In the genomic region with DNA sequence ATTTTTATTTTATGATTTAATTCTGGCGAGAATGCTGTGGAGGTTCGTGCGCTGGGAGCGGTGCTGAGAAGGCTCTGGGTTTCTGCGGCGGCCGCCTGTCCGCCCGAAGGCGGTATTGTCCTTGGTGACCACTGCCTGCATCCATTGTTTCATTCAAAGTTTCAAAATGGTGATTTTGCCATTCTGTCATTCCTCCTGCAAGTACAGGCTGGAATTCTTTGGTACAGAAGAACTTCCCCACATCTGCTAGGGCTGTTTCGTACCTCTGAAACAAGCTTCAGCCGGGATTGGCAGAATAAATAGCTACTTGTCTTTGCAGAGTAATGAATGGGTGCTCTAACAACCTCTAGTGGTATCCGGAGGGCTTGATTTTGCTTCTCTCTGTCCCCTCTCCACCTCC, we compare ENCODE assay signal across 21 cellular contexts.
DNase-seq lines count a peak whose midpoint lies in the region; ATAC-seq and TF ChIP-seq lines count a peak whose summit lies in the region.
"Had no signal": no experiment of that assay in that cellular context is flagged by ENCODE, and none has a peak within 500 bp of the region (broad histone marks: within the 10 kb centered on the region; RNA-seq: fewer than 3 reads in every experiment).

No MANE protein-coding gene starts in this region.

- H3K36me3 Mint-ChIP-seq in CD4-positive, alpha-beta T cell (ENCODE audit: low read depth) = peaks cover 87% of the 10 kb centered on the region

- ATAC-seq in CD4-positive, alpha-beta T cell (ENCODE audit: poor library complexity) = no peak
- ATAC-seq in HG02981 (IDR thresholded peaks at IDR 0.05; ENCODE audit: unreplicated experiment) (no peak), GM18909 (IDR thresholded peaks at IDR 0.05; ENCODE audit: poor library complexity, unreplicated experiment) (no peak)
- ATAC-seq: activated CD4-positive, CD25-positive, alpha-beta regulatory T cell treated with anti-CD3 and anti-CD28 coated beads, Interleukin-2, amount 50 U/mL, for 24 hours; activated naive CD4-positive, alpha-beta T cell treated with anti-CD3 and anti-CD28 coated beads, Interleukin-2, amount 50 U/mL, for 72 hours had no signal

- POLR2A ChIA-PET in CD4-positive, alpha-beta T cell (lab: Charles Lee) = no interaction called here

- intact Hi-C loops in CD4-positive, alpha-beta T cell (cut with DNase I, micrococcal nuclease) = no loop called here
- intact Hi-C loops in breast epithelium (cut with DNase I; ENCODE audit: low total_unique reads) = no loop called here

- H3K4me3 ChIP-seq in brain microvascular endothelial cell (ENCODE audit: low read depth, low read length) (no peak overlapping the region), breast epithelium (no peak overlapping the region)
- H3K4me3 ChIP-seq: stomach had no signal

- H3K9me3 ChIP-seq in CD4-positive, alpha-beta T cell (ENCODE audit: control insufficient read depth, low read length) = peaks cover under 1% of the 10 kb centered on the region
- H3K9me3 ChIP-seq in breast epithelium = no peaks in the 10 kb centered on the region
- H3K9me3 ChIP-seq: Caco-2, stomach had no signal

- TF ChIP-seq POLR2A in breast epithelium (IDR thresholded peaks at IDR 0.05) = no peak

- peaks cover 9% of the 10 kb centered on the region for H3K4me1 Mint-ChIP-seq in CD4-positive, alpha-beta T cell (ENCODE audit: low read depth)

- H3K27me3 ChIP-seq in CD4-positive, alpha-beta T cell (ENCODE audit: control insufficient read depth, insufficient read depth, low read length) = no peaks in the 10 kb centered on the region
- H3K27me3 ChIP-seq in brain microvascular endothelial cell (replicated peaks) (no peaks in the 10 kb centered on the region), breast epithelium (no peaks in the 10 kb centered on the region)
- H3K27me3 ChIP-seq: stomach had no signal

- peak overlapping the region; percentile 71 for H3K27ac Mint-ChIP-seq in CD4-positive, alpha-beta T cell

- no peaks in the 10 kb centered on the region for H3K4me1 ChIP-seq in breast epithelium
- H3K4me1 ChIP-seq: Caco-2 had no signal

- DNase-seq in CD4-positive, alpha-beta T cell = no peak
- DNase-seq in brain microvascular endothelial cell = no peak
- peak; percentile 32 for DNase-seq in inferior parietal cortex (ENCODE audit: extremely low spot score)
- peak; percentile 27 for DNase-seq in putamen (ENCODE audit: low spot score)
- no peak for DNase-seq in breast epithelium (ENCODE audit: low spot score in 2 of 2)
- no peak for DNase-seq in germinal center (ENCODE audit: low spot score)
- DNase-seq: activated CD4-positive, alpha-beta T cell treated with anti-CD3 and anti-CD28 coated beads, Interleukin-2, amount 50 U/mL, for 48 hours; aorta; Caco-2; dermis blood vessel endothelial cell; DMS79; MM.1S; NCI-H1417 treated with DMSO at 0.1 percent for 48 hours; NCI-H446 treated with DMSO at 0.1 percent for 48 hours; stomach; trophoblast cell had no signal

- CTCF ChIA-PET in CD4-positive, alpha-beta T cell (lab: Charles Lee) = no interaction called here

- in situ Hi-C loops in brain microvascular endothelial cell (cut with HindIII; ENCODE audit: low pct_ligation_motif_present, low sequenced_read_pairs) = no loop called here

- H3K27ac ChIP-seq in CD4-positive, alpha-beta T cell (ENCODE audit: low read depth, low read length) = no peak overlapping the region
- H3K27ac ChIP-seq in brain microvascular endothelial cell = no peak overlapping the region
- no peak overlapping the region for H3K27ac ChIP-seq in breast epithelium
- H3K27ac ChIP-seq: KMS-11, stomach had no signal

- no peak for TF ChIP-seq CTCF in CD4-positive, alpha-beta T cell (IDR thresholded peaks at IDR 0.05)
- peak; percentile 24 for TF ChIP-seq CTCF in brain microvascular endothelial cell (IDR thresholded peaks at IDR 0.05; ENCODE audit: low read depth, low read length, missing control alignments)
- TF ChIP-seq CTCF in breast epithelium (IDR thresholded peaks at IDR 0.05) = no peak

- H3K27me3 Mint-ChIP-seq in CD4-positive, alpha-beta T cell = no peaks in the 10 kb centered on the region

- H3K4me3 Mint-ChIP-seq in CD4-positive, alpha-beta T cell = no peak overlapping the region

- H3K9me3 Mint-ChIP-seq in CD4-positive, alpha-beta T cell = no peaks in the 10 kb centered on the region
- H3K9me3 Mint-ChIP-seq: activated naive CD4-positive, alpha-beta T cell treated with anti-CD3 and anti-CD28 coated beads, Interleukin-2, amount 50 U/mL, for 72 hours had no signal

- H3K36me3 ChIP-seq in brain microvascular endothelial cell (replicated peaks) (peaks cover 19% of the 10 kb centered on the region), breast epithelium (no peaks in the 10 kb centered on the region)

Comparison
In these comparisons a context has a peak if more than half of its experiments do, and no peak if none do; other contexts are left out.
1. DNase-seq: peak in inferior parietal cortex (single experiment) and putamen (single experiment); none in CD4-positive, alpha-beta T cell (0 of 10), brain microvascular endothelial cell (single experiment), breast epithelium (0 of 2) and germinal center (single experiment).